15 cellular contexts compared by ENCODE assay signal in the genomic region with DNA sequence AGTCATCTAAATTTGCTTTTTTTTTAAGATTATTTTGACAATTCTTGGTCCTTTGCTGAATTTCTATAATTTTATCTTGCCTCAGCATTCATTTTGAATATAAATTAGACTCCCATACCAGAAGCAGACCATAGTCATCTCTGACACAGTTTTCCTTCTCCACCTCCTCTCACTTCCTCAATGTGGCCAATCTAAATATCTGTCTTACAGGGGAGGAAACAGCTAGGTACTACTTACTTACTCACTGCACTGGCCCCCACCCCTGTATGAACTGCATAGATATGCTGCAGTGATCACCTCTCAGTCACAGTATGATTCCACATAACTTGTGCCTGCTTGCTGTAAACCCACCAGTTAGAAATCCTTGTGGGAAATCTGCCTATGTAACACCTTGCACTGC.
"Had no signal": no experiment of that assay in that cellular context is flagged by ENCODE, and none has a peak within 500 bp of the region (broad histone marks: within the 10 kb centered on the region; RNA-seq: fewer than 3 reads in every experiment).

No MANE protein-coding gene starts in this region.

- H3K36me3 ChIP-seq: right atrium auricular region, tibial artery, uterus had no signal

- H3K9me3 ChIP-seq: right atrium auricular region, uterus had no signal

- H3K4me1 Mint-ChIP-seq: activated naive CD4-positive, alpha-beta T cell treated with anti-CD3 and anti-CD28 coated beads, Interleukin-2, amount 50 U/mL, for 24 hours; natural killer cell had no signal

- H3K27me3 Mint-ChIP-seq: activated naive CD4-positive, alpha-beta T cell treated with anti-CD3 and anti-CD28 coated beads, Interleukin-2, amount 50 U/mL, for 24 hours had no signal

- H3K27ac ChIP-seq: coronary artery, foreskin keratinocyte, right atrium auricular region, tibial artery, uterus had no signal

- H3K4me3 Mint-ChIP-seq: activated naive CD4-positive, alpha-beta T cell treated with anti-CD3 and anti-CD28 coated beads, Interleukin-2, amount 50 U/mL, for 24 hours; natural killer cell had no signal

- H3K4me1 ChIP-seq: foreskin keratinocyte, right atrium auricular region, tibial artery, uterus had no signal

- H3K4me3 ChIP-seq: coronary artery, right atrium auricular region, tibial artery, uterus had no signal

- H3K9me3 Mint-ChIP-seq: activated naive CD4-positive, alpha-beta T cell treated with anti-CD3 and anti-CD28 coated beads, Interleukin-2, amount 50 U/mL, for 24 hours had no signal

- H3K27me3 ChIP-seq: foreskin keratinocyte, right atrium auricular region, tibial artery, uterus had no signal

- H3K27ac Mint-ChIP-seq: activated naive CD4-positive, alpha-beta T cell treated with anti-CD3 and anti-CD28 coated beads, Interleukin-2, amount 50 U/mL, for 24 hours; natural killer cell had no signal

- DNase-seq: activated CD4-positive, alpha-beta T cell treated with anti-CD3 and anti-CD28 coated beads, Interleukin-2, amount 50 U/mL, for 4 hours; activated effector memory CD4-positive, alpha-beta T cell treated with Interleukin-2 at 50 U/mL for 16 hours; activated T-cell treated with anti-CD3 and anti-CD28 coated beads, Interleukin-2, amount 50 U/mL, for 1 hour; caudate nucleus; effector CD4-positive, alpha-beta T cell; foreskin keratinocyte; left cardiac atrium; natural killer cell; small intestine; tibial artery; uterus had no signal

- H3K36me3 Mint-ChIP-seq: activated naive CD4-positive, alpha-beta T cell treated with anti-CD3 and anti-CD28 coated beads, Interleukin-2, amount 50 U/mL, for 24 hours; natural killer cell had no signal

- ATAC-seq: activated CD4-positive, CD25-positive, alpha-beta regulatory T cell treated with anti-CD3 and anti-CD28 coated beads, Interleukin-2, amount 50 U/mL, for 24 hours; foreskin keratinocyte; left cardiac atrium; natural killer cell had no signal
